ENCODE assay signal across 9 cellular contexts in the genomic region with DNA sequence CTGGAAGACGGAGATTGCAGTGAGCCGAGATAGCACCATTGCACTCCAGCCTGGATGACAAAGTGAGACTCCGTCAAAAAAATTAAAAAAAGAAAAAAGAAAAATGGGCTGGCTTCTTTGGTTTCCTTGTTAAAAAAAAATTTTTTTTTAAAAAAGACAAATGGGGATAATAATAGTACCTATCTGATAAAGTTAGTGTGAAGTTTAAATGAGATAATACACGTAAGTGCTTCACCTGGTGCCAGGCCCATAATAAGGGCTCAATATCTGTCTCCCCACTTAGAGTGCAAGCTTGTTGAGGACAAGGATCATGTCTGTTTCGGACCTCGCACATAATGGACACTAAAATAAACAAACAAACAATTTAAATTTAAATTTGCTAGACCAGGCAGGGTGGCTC. TPM values are rescaled to one million over a fixed set of nuclear protein-coding genes. Genes with fewer than 3 reads are reported as not detected.
"Had no signal": no experiment of that assay in that cellular context is flagged by ENCODE, and none has a peak within 500 bp of the region (broad histone marks: within the 10 kb centered on the region; RNA-seq: fewer than 3 reads in every experiment).

No MANE protein-coding gene starts in this region.

- H3K9ac ChIP-seq: GM23248 had no signal

- H3K27ac ChIP-seq: GM23248 had no signal

- H3K36me3 ChIP-seq: HAP-1 had no signal

- H2AFZ ChIP-seq: GM23248, GM23338 had no signal

- H3K4me3 Mint-ChIP-seq: GM23338, H9, HFFc6 had no signal

- DNase-seq: GM23248, GOT3, H7, H9, HCEC 1CT, HFFc6 had no signal

- H3K4me2 ChIP-seq: GM23338 had no signal

- H3K4me3 ChIP-seq: GM23248, GM23338, HAP-1 had no signal

- H3K9me3 Mint-ChIP-seq: GM23338, H9, HFFc6 had no signal

- H3K9me3 ChIP-seq: HAP-1 had no signal

- H3K27ac Mint-ChIP-seq: GM23338, H9, HFFc6 had no signal

RNA-seq across cellular contexts. Expression of a gene that starts 30.0 kb away (rescaled TPM):
- total RNA-seq: GM23248, H4 had no signal
- polyA plus RNA-seq: GM23248 had no signal
